Comparison of ENCODE assay signal across 19 cellular contexts in genomic region chr15:33138000-33138399, GRCh38.
"Had no signal": no experiment of that assay in that cellular context is flagged by ENCODE, and none has a peak within 500 bp of the region (broad histone marks: within the 10 kb centered on the region; RNA-seq: fewer than 3 reads in every experiment).

No MANE protein-coding gene starts in this region.

- H3K4me2 ChIP-seq: hepatocyte had no signal

- H3K4me1 ChIP-seq: right atrium auricular region had no signal

- H3K4me3 ChIP-seq: cardiac muscle cell, esophagus muscularis mucosa, hepatocyte, left lung, right atrium auricular region, suprapubic skin had no signal

- ATAC-seq: activated CD8-positive, alpha-beta T cell treated with anti-CD3 and anti-CD28 coated beads for 36 hours; activated T-cell treated with anti-CD3 and anti-CD28 coated beads, Interleukin-2, amount 50 U/mL, for 4 hours; natural killer cell; stimulated activated naive CD8-positive, alpha-beta T cell treated with anti-CD3 and anti-CD28 coated beads, Interleukin-15, Interleukin-2, amounts not matched to agents 100 U/mL and 50 U/mL, for 24 hours had no signal

- H3K27ac ChIP-seq: cardiac muscle cell, esophagus muscularis mucosa, hepatocyte, right atrium auricular region, suprapubic skin had no signal

- H3K4me1 Mint-ChIP-seq: activated B cell treated with CpG ODN at 0.5 μM for 24 hours, natural killer cell had no signal

- H3K9me3 ChIP-seq: esophagus muscularis mucosa, left lung, right atrium auricular region, suprapubic skin had no signal

- H3K4me3 Mint-ChIP-seq: activated B cell treated with CpG ODN at 0.5 μM for 24 hours; activated CD8-positive, alpha-beta T cell treated with anti-CD3 and anti-CD28 coated beads for 36 hours; activated T-cell treated with anti-CD3 and anti-CD28 coated beads, Interleukin-2, amount 50 U/mL, for 4 hours; natural killer cell had no signal

- H3K27ac Mint-ChIP-seq: activated B cell treated with CpG ODN at 0.5 μM for 24 hours; activated CD8-positive, alpha-beta T cell treated with anti-CD3 and anti-CD28 coated beads for 36 hours; natural killer cell had no signal

- H2AFZ ChIP-seq: hepatocyte had no signal

- H3K9me3 Mint-ChIP-seq: activated B cell treated with CpG ODN at 0.5 μM for 24 hours; activated CD8-positive, alpha-beta T cell treated with anti-CD3 and anti-CD28 coated beads for 36 hours; activated T-cell treated with anti-CD3 and anti-CD28 coated beads, Interleukin-2, amount 50 U/mL, for 4 hours; natural killer cell had no signal

- H3K36me3 Mint-ChIP-seq: natural killer cell had no signal

- H3K79me2 ChIP-seq: hepatocyte had no signal

- DNase-seq: activated B cell treated with CpG ODN at 0.5 μM for 24 hours; activated CD4-positive, alpha-beta T cell treated with anti-CD3 and anti-CD28 coated beads for 48 hours; activated CD8-positive, alpha-beta T cell treated with anti-CD3 and anti-CD28 coated beads for 36 hours; activated effector memory CD4-positive, alpha-beta T cell treated with Interleukin-2 at 50 U/mL for 16 hours; activated naive CD4-positive, alpha-beta T cell treated with anti-CD3 and anti-CD28 coated beads, Interleukin-2, amount 50 U/mL, for 16 hours; activated T-cell treated with anti-CD3 and anti-CD28 coated beads, Interleukin-2, amount 50 U/mL, for 4 hours; left lung; mammary epithelial cell; natural killer cell; small intestine; stimulated activated CD4-positive, alpha-beta T cell treated with anti-CD3 and anti-CD28 coated beads, Interleukin-4, amount 100 ng/mL, for 4 hours; stimulated activated CD8-positive, alpha-beta memory T cell treated with anti-CD3 and anti-CD28 coated beads, Interleukin-4, amount 100 ng/mL, for 48 hours; stimulated activated naive CD8-positive, alpha-beta T cell treated with anti-CD3 and anti-CD28 coated beads, Interleukin-15, Interleukin-2, amounts not matched to agents 100 U/mL and 50 U/mL, for 24 hours; trophoblast cell had no signal

- H3K27me3 ChIP-seq: cardiac muscle cell, esophagus muscularis mucosa, left lung, right atrium auricular region, suprapubic skin had no signal

- H3K36me3 ChIP-seq: cardiac muscle cell, esophagus muscularis mucosa, left lung, right atrium auricular region, suprapubic skin had no signal
